In the genomic region with DNA sequence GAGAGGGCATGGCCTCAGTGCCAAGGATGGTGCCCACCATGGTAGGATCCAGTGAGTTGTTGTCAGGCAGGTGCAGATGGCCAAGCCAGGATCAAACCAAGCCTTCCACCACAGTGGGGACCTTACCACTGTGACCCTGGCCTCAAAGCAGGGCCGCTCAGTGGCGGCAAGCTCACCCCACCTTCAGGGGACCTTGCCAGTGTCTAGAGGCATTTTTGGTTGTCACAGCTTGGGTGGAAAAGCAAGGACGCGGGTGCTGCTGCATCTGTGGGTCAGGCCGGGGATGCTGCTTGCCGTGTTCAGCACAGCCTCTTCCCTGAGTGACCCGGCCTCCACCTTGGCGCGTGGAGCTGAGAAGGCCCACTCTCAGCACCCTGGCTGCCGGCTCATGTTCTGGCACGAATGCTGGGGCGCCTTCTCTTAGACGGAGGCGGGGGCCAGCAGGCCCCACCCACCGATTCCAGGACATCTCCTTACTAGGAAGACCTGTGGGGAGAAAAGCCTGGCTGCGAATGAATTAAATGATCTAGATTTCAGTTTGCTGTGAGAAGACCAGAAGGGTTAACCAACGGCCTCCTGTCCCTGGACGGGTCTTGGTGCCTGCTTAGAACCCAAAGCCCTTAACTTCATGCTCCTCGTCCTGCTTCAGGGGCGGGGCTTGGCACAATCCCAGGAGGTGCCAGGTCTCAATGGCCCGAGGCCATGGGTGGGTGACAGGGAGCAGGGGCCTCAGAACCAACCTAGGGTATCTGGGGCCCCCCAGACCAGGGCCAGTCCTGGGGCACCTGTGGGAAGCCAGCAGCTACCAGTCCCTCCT, we compare ENCODE assay signal across 13 cellular contexts. TPM values are rescaled to one million over a fixed set of nuclear protein-coding genes. Genes with fewer than 3 reads are reported as not detected.
DNase-seq lines count a peak whose midpoint lies in the region; ATAC-seq and TF ChIP-seq lines count a peak whose summit lies in the region.
"Had no signal": no experiment of that assay in that cellular context is flagged by ENCODE, and none has a peak within 500 bp of the region (broad histone marks: within the 10 kb centered on the region; RNA-seq: fewer than 3 reads in every experiment).

No MANE protein-coding gene starts in this region.

- no peak overlapping the region for H3K4me3 Mint-ChIP-seq in CD14-positive monocyte
- H3K4me3 Mint-ChIP-seq: B cell; CD8-positive, alpha-beta memory T cell; IgD-negative memory B cell had no signal

- DNase-seq in CD14-positive monocyte (ENCODE audit: low spot score) (peak; percentile 34), left ventricle myocardium inferior (no peak), hepatic stellate cell (ENCODE audit: low spot score) (no peak), NCI-H2081 treated with DMSO at 0.1 percent for 48 hours (lab: John Stamatoyannopoulos, UW) (no peak)
- DNase-seq: NCI-H226; NK-92 treated with Interleukin-12 subunit alpha and Interleukin-12 subunit beta, amount 100 ng/mL, for 24 hours had no signal

- peaks cover 0 to 4% (median 2%) of the 10 kb centered on the region in 3 donors for H3K27me3 Mint-ChIP-seq in CD14-positive monocyte (ENCODE audit: low read depth in 3 of 3)
- H3K27me3 Mint-ChIP-seq: B cell; CD8-positive, alpha-beta memory T cell; IgD-negative memory B cell had no signal

- peaks cover 6% of the 10 kb centered on the region; the same call in 1 of the 2 replicates for H3K4me1 ChIP-seq in HEK293 (ENCODE audit: control insufficient read depth, insufficient read depth, low read length)
- peaks cover 58% of the 10 kb centered on the region for H3K4me1 ChIP-seq in left ventricle myocardium inferior
- peaks cover 14 to 25% (median 16%) of the 10 kb centered on the region in 3 donors for H3K4me1 ChIP-seq in skeletal muscle tissue (ENCODE audit: control insufficient read depth in 3 of 3, insufficient read depth in 3 of 3, low read length in 3 of 3)
- H3K4me1 ChIP-seq: HAP-1 had no signal

- CTCF ChIA-PET in HEK293 (lab: Yijun Ruan, JAX) = interaction anchor here (0.6 to 3.2 kb wide), 8 partner anchors 9 to 449 kb away, joined by 3 to 36 read pairs (median 3); no protein-coding TSS in a partner anchor

- H3K4me1 Mint-ChIP-seq in CD14-positive monocyte = no peaks in the 10 kb centered on the region

- no peaks in the 10 kb centered on the region for H3K27me3 ChIP-seq in left ventricle myocardium inferior (ENCODE audit: low read depth)
- H3K27me3 ChIP-seq in skeletal muscle tissue (ENCODE audit: control insufficient read depth in 3 of 3, insufficient read depth in 3 of 3, low read length in 3 of 3) = no peaks in the 10 kb centered on the region

- TF ChIP-seq CTCF in CD14-positive monocyte (IDR thresholded peaks at IDR 0.05) (no peak), HEK293 (tag by site-specific recombination; IDR thresholded peaks at IDR 0.05) (no peak), left ventricle myocardium inferior (IDR thresholded peaks at IDR 0.05; ENCODE audit: borderline replicate concordance) (no peak)

- H3K9me3 Mint-ChIP-seq in CD14-positive monocyte = no peaks in the 10 kb centered on the region
- H3K9me3 Mint-ChIP-seq: CD8-positive, alpha-beta memory T cell; IgD-negative memory B cell had no signal

- H3K36me3 Mint-ChIP-seq in CD14-positive monocyte = peaks cover 75 to 91% of the 10 kb centered on the region in 2 donors

- POLR2A ChIA-PET in HEK293 (lab: Yijun Ruan, JAX) = no interaction called here

- H3K4me3 ChIP-seq in HEK293 (ENCODE audit: low read depth, low read length) (no peak overlapping the region), left ventricle myocardium inferior (no peak overlapping the region), skeletal muscle tissue (ENCODE audit: low read length in 3 of 3) (no peak overlapping the region)
- H3K4me3 ChIP-seq: HAP-1 had no signal

- peak overlapping the region in 1 of 3 donors; percentile 45 for H3K9ac ChIP-seq in skeletal muscle tissue (ENCODE audit: low read depth in 1 of 3, low read length in 3 of 3)

- H3K27ac Mint-ChIP-seq in CD14-positive monocyte = no peak overlapping the region

- intact Hi-C loops in CD14-positive monocyte (cut with micrococcal nuclease) = no loop called here
- intact Hi-C loops in left ventricle myocardium inferior (cut with micrococcal nuclease) = no loop called here

- peaks cover 7 to 99% of the 10 kb centered on the region in 2 experiments for H3K36me3 ChIP-seq in HEK293 (ENCODE audit: control insufficient read depth in 2 of 2, insufficient read depth in 1 of 2, low read length in 2 of 2)
- H3K36me3 ChIP-seq in left ventricle myocardium inferior = peaks cover 76% of the 10 kb centered on the region
- peaks cover 56 to 71% (median 65%) of the 10 kb centered on the region in 3 donors for H3K36me3 ChIP-seq in skeletal muscle tissue (ENCODE audit: control insufficient read depth in 3 of 3, insufficient read depth in 3 of 3, low read length in 3 of 3)

- H3K9me3 ChIP-seq in HEK293 (ENCODE audit: control insufficient read depth, insufficient read depth, low read depth, low read length) (no peaks in the 10 kb centered on the region), left ventricle myocardium inferior (replicated peaks) (no peaks in the 10 kb centered on the region), skeletal muscle tissue (ENCODE audit: control insufficient read depth in 3 of 3, low read length in 3 of 3) (no peaks in the 10 kb centered on the region)
- H3K9me3 ChIP-seq: HAP-1 had no signal

- ATAC-seq in HG02798 (IDR thresholded peaks at IDR 0.05; ENCODE audit: poor library complexity, unreplicated experiment) = no peak

- H3K27ac ChIP-seq in HEK293 (ENCODE audit: extremely low read depth, low read depth, low read length) = no peak overlapping the region; the same call in 1 of the 2 replicates
- H3K27ac ChIP-seq in left ventricle myocardium inferior (replicated peaks) = peak overlapping the region; percentile 91
- peak overlapping the region; percentile 50 for H3K27ac ChIP-seq in skeletal muscle tissue (ENCODE audit: low read depth, low read length)

TF ChIP-seq in HEK293, 187 proteins besides CTCF, POLR2A, EP300 and RAD21:
- TF ChIP-seq SCRT1 (tag by site-specific recombination; IDR thresholded peaks at IDR 0.05; ENCODE audit: borderline replicate concordance) = 0 out of 2 replicates have a peak, but pooled peaks have one; percentile 26
- TF ChIP-seq ZNF600 (tag by site-specific recombination; IDR thresholded peaks at IDR 0.05) = no peak

RNA-seq across cellular contexts. Expression of a gene that starts 18.9 kb away (rescaled TPM):
- 1 to 10 TPM; 4.7 to 5.6 TPM for polyA plus RNA-seq in CD14-positive monocyte
- total RNA-seq in left ventricle myocardium inferior = 42.0 TPM
- total RNA-seq in skeletal muscle tissue = 16.7 TPM

RNA-seq across cellular contexts. Expression of a gene that starts 57.7 kb away (rescaled TPM):
- polyA plus RNA-seq in CD14-positive monocyte = not detected
- total RNA-seq in left ventricle myocardium inferior (0.25 TPM), skeletal muscle tissue (3.1 TPM)
- polyA plus RNA-seq: IgD-negative memory B cell had no signal
